In the genomic region with DNA sequence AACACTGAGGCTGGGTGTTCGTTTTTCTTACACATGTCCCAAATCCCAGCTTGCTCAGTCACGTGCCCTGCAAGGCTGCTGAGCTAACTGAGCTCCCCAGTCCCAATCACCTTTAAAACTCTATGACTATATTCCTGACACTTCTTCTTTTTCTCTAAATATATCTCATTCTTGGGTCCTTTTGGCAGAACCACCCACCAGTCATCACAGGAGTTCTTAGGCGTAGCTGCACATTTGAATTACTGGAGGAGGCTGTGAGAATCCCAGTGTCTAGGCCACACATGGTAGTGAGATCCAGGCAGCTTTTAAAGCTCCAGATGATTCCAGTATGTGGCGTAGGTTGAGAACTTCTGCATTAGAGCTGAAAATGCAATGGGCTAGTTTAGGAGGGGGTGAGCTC, we compare ENCODE assay signal across 30 cellular contexts.
"Had no signal": no experiment of that assay in that cellular context is flagged by ENCODE, and none has a peak within 500 bp of the region (broad histone marks: within the 10 kb centered on the region; RNA-seq: fewer than 3 reads in every experiment).

No MANE protein-coding gene starts in this region.

- H3K27me3 ChIP-seq: left lung, neural progenitor cell, right atrium auricular region, right lobe of liver, testis, tibial artery, upper lobe of right lung had no signal

- ATAC-seq: left colon; left lung; lower lobe of right lung; natural killer cell; psoas muscle; right lobe of liver; stimulated activated memory B cell treated with anti-CD40 and anti-IgM and Interleukin-4, amounts not matched to agents 10 μg/mL and 1 μg/mL and 100 μg/mL, for 72 hours; stimulated activated naive CD8-positive, alpha-beta T cell treated with anti-CD3 and anti-CD28 coated beads, Interleukin-15, amount 100 ng/mL, for 72 hours; upper lobe of right lung had no signal

- H3K4me3 ChIP-seq: left lung, lower lobe of right lung, neural progenitor cell, psoas muscle, right atrium auricular region, right lobe of liver, smooth muscle cell, testis, tibial artery, upper lobe of right lung had no signal

- H3K36me3 ChIP-seq: left lung, lower lobe of right lung, neural progenitor cell, neutrophil, right atrium auricular region, right lobe of liver, tibial artery, upper lobe of right lung had no signal

- H3K9me3 ChIP-seq: left lung, lower lobe of right lung, neutrophil, psoas muscle, right atrium auricular region, right lobe of liver, testis, tibial artery, upper lobe of right lung had no signal

- H3K27ac ChIP-seq: left lung, lower lobe of right lung, neural progenitor cell, neutrophil, parathyroid adenoma, psoas muscle, right atrium auricular region, right lobe of liver, testis, tibial artery, upper lobe of right lung had no signal

- DNase-seq: hippocampal formation; kidney; left colon; left lung; lower lobe of right lung; mammary epithelial cell; mesenchymal stem cell; naive B cell; natural killer cell; nephron progenitor cell; occipital lobe; psoas muscle; right lobe of liver; stimulated activated CD4-positive, alpha-beta T cell treated with anti-CD3 and anti-CD28 coated beads, Interleukin-1b, Interleukin-23, amount 100 ng/mL, for 48 hours; stimulated activated CD4-positive, alpha-beta T cell treated with anti-CD3 and anti-CD28 coated beads, Interleukin-2, amount 100 ng/mL, for 48 hours; stimulated activated CD4-positive, alpha-beta T cell treated with anti-CD3 and anti-CD28 coated beads, Interleukin-4, amount 100 ng/mL, for 4 hours; stimulated activated CD8-positive, alpha-beta memory T cell treated with anti-CD3 and anti-CD28 coated beads, Interleukin-4, amount 100 ng/mL, for 48 hours; stimulated activated naive CD4-positive, alpha-beta T cell treated with Interleukin-2 at 50 U/mL for 16 hours; stimulated activated naive CD8-positive, alpha-beta T cell treated with anti-CD3 and anti-CD28 coated beads, Interleukin-15, amount 100 ng/mL, for 72 hours; substantia nigra; testis; tibial artery; trophoblast cell; upper lobe of right lung had no signal

- H3K4me1 ChIP-seq: left lung, lower lobe of right lung, parathyroid adenoma, psoas muscle, right atrium auricular region, right lobe of liver, testis, tibial artery, upper lobe of right lung had no signal
